13 cellular contexts compared by ENCODE assay signal in genomic region chr4:1245481-1246051, GRCh38. TPM values are rescaled to one million over a fixed set of nuclear protein-coding genes. Genes with fewer than 3 reads are reported as not detected.
A peak's percentile ranks its signal among the peaks of the same experiment; 100 is the strongest.
DNase-seq lines count a peak whose midpoint lies in the region; ATAC-seq, FAIRE-seq and TF ChIP-seq lines count a peak whose summit lies in the region.
"Had no signal": no experiment of that assay in that cellular context is flagged by ENCODE, and none has a peak within 500 bp of the region (broad histone marks: within the 10 kb centered on the region; RNA-seq: fewer than 3 reads in every experiment).

No MANE protein-coding gene starts in this region.

- peak overlapping the region; percentile 90 for H3K4me3 Mint-ChIP-seq in activated naive CD4-positive, alpha-beta T cell treated with anti-CD3 and anti-CD28 coated beads, Interleukin-2, amount 50 U/mL, for 24 hours
- H3K4me3 Mint-ChIP-seq in astrocyte (ENCODE audit: unreplicated experiment) = peak overlapping the region; percentile 90

- no peak for ATAC-seq in GM21381 (IDR thresholded peaks at IDR 0.05; ENCODE audit: unreplicated experiment)

- peaks cover 23% of the 10 kb centered on the region for H3K4me1 ChIP-seq in astrocyte (ENCODE audit: insufficient read depth, low read length)

- peak overlapping the region; percentile 99 for H3K4me2 ChIP-seq in astrocyte (ENCODE audit: low read length)

- peaks cover 2% of the 10 kb centered on the region for H3K36me3 Mint-ChIP-seq in activated naive CD4-positive, alpha-beta T cell treated with anti-CD3 and anti-CD28 coated beads, Interleukin-2, amount 50 U/mL, for 24 hours
- peaks cover 9% of the 10 kb centered on the region for H3K36me3 Mint-ChIP-seq in astrocyte (ENCODE audit: low read depth, unreplicated experiment)

- no peak for DNase-seq in activated naive CD4-positive, alpha-beta T cell treated with Interleukin-2 at 50 U/mL for 16 hours
- DNase-seq in astrocyte (ENCODE audit: low read depth) (no peak), mesenteric fat pad (ENCODE audit: low spot score) (peak; percentile 65), ureter (ENCODE audit: low spot score) (peak; percentile 43), NCI-H345 treated with DMSO at 0.1 percent for 48 hours (lab: John Stamatoyannopoulos, UW; ENCODE audit: unreplicated experiment) (no peak)
- DNase-seq in stimulated activated CD4-positive, alpha-beta T cell treated with anti-CD3 and anti-CD28 coated beads, Interleukin-2, amount 100 ng/mL, for 24 hours = no peak
- DNase-seq: activated CD4-positive, alpha-beta T cell treated with anti-CD3 and anti-CD28 coated beads, Interleukin-2, amount 50 U/mL, for 1 hour; NCI-H510A; stimulated activated CD4-positive, alpha-beta T cell treated with anti-CD3 and anti-CD28 coated beads, Interleukin-2, amount 100 ng/mL, for 48 hours had no signal

- H3K27me3 ChIP-seq in astrocyte (ENCODE audit: insufficient read depth, low read length) = no peaks in the 10 kb centered on the region
- H3K27me3 ChIP-seq: left lung had no signal

- H3K36me3 ChIP-seq in astrocyte (ENCODE audit: insufficient read depth, low read length) = no peaks in the 10 kb centered on the region

- H3K9me3 Mint-ChIP-seq in activated naive CD4-positive, alpha-beta T cell treated with anti-CD3 and anti-CD28 coated beads, Interleukin-2, amount 50 U/mL, for 24 hours = no peaks in the 10 kb centered on the region
- peaks cover 6% of the 10 kb centered on the region for H3K9me3 Mint-ChIP-seq in astrocyte (ENCODE audit: unreplicated experiment)

- H3K79me2 ChIP-seq in astrocyte (ENCODE audit: insufficient read depth, low read length) = peaks cover 85% of the 10 kb centered on the region

- no peak for TF ChIP-seq CTCF in astrocyte (IDR thresholded peaks at IDR 0.05; ENCODE audit: insufficient read depth, low read depth, low read length)

- no peak for FAIRE-seq in astrocyte (lab: Jason Lieb, UNC)
- FAIRE-seq: endometrium had no signal

- peaks cover 69% of the 10 kb centered on the region for H4K20me1 ChIP-seq in astrocyte (ENCODE audit: insufficient read depth, low read length)

- no peaks in the 10 kb centered on the region for H3K27me3 Mint-ChIP-seq in activated naive CD4-positive, alpha-beta T cell treated with anti-CD3 and anti-CD28 coated beads, Interleukin-2, amount 50 U/mL, for 24 hours
- H3K27me3 Mint-ChIP-seq in astrocyte (ENCODE audit: low read depth, unreplicated experiment) = no peaks in the 10 kb centered on the region

- H3K4me1 Mint-ChIP-seq in activated naive CD4-positive, alpha-beta T cell treated with anti-CD3 and anti-CD28 coated beads, Interleukin-2, amount 50 U/mL, for 24 hours = peaks cover 58% of the 10 kb centered on the region
- peaks cover 21% of the 10 kb centered on the region for H3K4me1 Mint-ChIP-seq in astrocyte (ENCODE audit: low read depth, unreplicated experiment)

- peak overlapping the region; percentile 55 for H3K27ac Mint-ChIP-seq in activated naive CD4-positive, alpha-beta T cell treated with anti-CD3 and anti-CD28 coated beads, Interleukin-2, amount 50 U/mL, for 24 hours
- peak overlapping the region; percentile 26 for H3K27ac Mint-ChIP-seq in astrocyte (ENCODE audit: unreplicated experiment)

- H3K27ac ChIP-seq in astrocyte (ENCODE audit: low read depth, low read length) = no peak overlapping the region

- H3K9ac ChIP-seq in astrocyte (ENCODE audit: low read length) = peak overlapping the region; percentile 93

- no peak overlapping the region for H3K4me3 ChIP-seq in astrocyte (ENCODE audit: insufficient read depth, low read depth, low read length)

- peaks cover 6% of the 10 kb centered on the region for H3K9me3 ChIP-seq in astrocyte (ENCODE audit: insufficient read depth, low read depth, low read length)
- H3K9me3 ChIP-seq: left lung had no signal

- H2AFZ ChIP-seq in astrocyte (ENCODE audit: low read depth, low read length) = no peak overlapping the region

RNA-seq across cellular contexts. Expression of gene CTBP1, which starts 3.4 kb away (rescaled TPM):
- total RNA-seq in astrocyte = 115 and 136 TPM in 2 replicates
- 147 TPM for total RNA-seq in mesenteric fat pad
- 171 TPM for total RNA-seq in ureter

RNA-seq across cellular contexts. Expression of gene MAEA, which starts 44.1 kb away (rescaled TPM):
- total RNA-seq in astrocyte (73.3 and 79.3 TPM in 2 replicates), mesenteric fat pad (46.8 TPM), ureter (75.3 TPM)

Comparison
In these comparisons a context has a peak if more than half of its experiments do, and no peak if none do; other contexts are left out.
1. DNase-seq: peak in mesenteric fat pad (single experiment) and ureter (single experiment); none in activated naive CD4-positive, alpha-beta T cell treated with Interleukin-2 at 50 U/mL for 16 hours (single experiment), astrocyte (single experiment), NCI-H345 treated with DMSO at 0.1 percent for 48 hours (single experiment) and stimulated activated CD4-positive, alpha-beta T cell treated with anti-CD3 and anti-CD28 coated beads, Interleukin-2, amount 100 ng/mL, for 24 hours (0 of 2).